12 cellular contexts compared by ENCODE assay signal in the genomic region with DNA sequence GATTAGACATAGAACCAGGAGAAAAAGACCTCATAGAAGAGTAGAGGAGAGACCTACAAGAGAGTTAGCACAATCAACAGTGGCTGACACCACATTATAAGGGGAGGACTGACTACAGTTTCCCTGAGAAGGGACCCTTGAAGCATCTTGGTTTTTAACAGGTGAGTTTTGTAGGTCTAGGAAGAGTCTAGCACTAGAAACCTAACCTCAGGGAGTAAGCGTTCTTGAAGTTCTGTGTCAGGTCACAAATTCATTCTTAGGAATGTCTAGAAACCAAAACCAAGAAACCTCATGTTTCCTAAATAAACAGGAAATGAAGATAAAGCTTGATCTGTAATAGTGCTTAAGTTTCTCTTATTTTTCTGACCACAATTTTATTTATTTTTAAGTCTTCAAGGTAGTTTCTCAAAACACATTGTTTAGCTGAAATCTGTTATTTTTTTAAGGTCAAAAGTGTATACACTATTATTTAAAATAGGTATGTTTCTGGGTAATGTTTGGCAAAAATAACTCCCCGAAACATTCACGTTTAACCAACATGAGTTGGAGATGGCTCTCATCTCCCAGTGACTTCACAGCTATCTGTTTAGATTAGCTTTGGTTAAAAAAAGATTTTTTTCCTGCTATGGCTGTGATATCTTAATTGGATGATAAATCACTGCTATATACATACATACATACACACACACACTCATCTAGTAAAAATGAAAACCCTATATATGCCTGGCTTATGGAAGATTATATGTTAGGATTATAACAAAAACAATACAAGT. TPM values are rescaled to one million over a fixed set of nuclear protein-coding genes. Genes with fewer than 3 reads are reported as not detected.
DNase-seq lines count a peak whose midpoint lies in the region; ATAC-seq and TF ChIP-seq lines count a peak whose summit lies in the region.
"Had no signal": no experiment of that assay in that cellular context is flagged by ENCODE, and none has a peak within 500 bp of the region (broad histone marks: within the 10 kb centered on the region; RNA-seq: fewer than 3 reads in every experiment).

No MANE protein-coding gene starts in this region.

- POLR2A ChIA-PET in CD4-positive, alpha-beta memory T cell (lab: Charles Lee; ENCODE audit: partially characterized antibody): interaction anchor here (0.7 to 1.4 kb wide), 7 partner anchors 9 to 372 kb away, joined by 3 to 5 read pairs (median 3); a partner anchor contains a TSS
- POLR2A ChIA-PET in naive thymus-derived CD4-positive, alpha-beta T cell (lab: Charles Lee): interaction anchor here (0.6 to 1.2 kb wide), 3 partner anchors 22 to 486 kb away, joined by 3 to 4 read pairs (median 3); no protein-coding TSS in a partner anchor

- TF ChIP-seq CTCF in cardiac fibroblast (IDR thresholded peaks at IDR 0.05; ENCODE audit: low read depth, low read length): no peak

- no peaks in the 10 kb centered on the region for H3K9me3 ChIP-seq in CD4-positive, alpha-beta memory T cell (ENCODE audit: control insufficient read depth in 1 of 2, low read length in 2 of 2)
- H3K9me3 ChIP-seq in naive thymus-derived CD4-positive, alpha-beta T cell (ENCODE audit: control insufficient read depth in 2 of 3, low read length in 3 of 3): no peaks in the 10 kb centered on the region
- H3K9me3 ChIP-seq: pancreas had no signal

- no peaks in the 10 kb centered on the region for H3K27me3 Mint-ChIP-seq in CD4-positive, alpha-beta memory T cell
- H3K27me3 Mint-ChIP-seq in naive thymus-derived CD4-positive, alpha-beta T cell: no peaks in the 10 kb centered on the region

- H3K4me3 ChIP-seq in CD4-positive, alpha-beta memory T cell (ENCODE audit: low read length in 2 of 2): no peak overlapping the region
- H3K4me3 ChIP-seq in cardiac fibroblast (replicated peaks in 1 of 2; ENCODE audit: low read depth in 2 of 2, low read length in 2 of 2): no peak overlapping the region
- H3K4me3 ChIP-seq in naive thymus-derived CD4-positive, alpha-beta T cell (ENCODE audit: low read length): no peak overlapping the region
- H3K4me3 ChIP-seq: pancreas had no signal

- peaks cover 1% of the 10 kb centered on the region for H3K36me3 ChIP-seq in CD4-positive, alpha-beta memory T cell (ENCODE audit: insufficient read depth, low read length)
- H3K36me3 ChIP-seq in naive thymus-derived CD4-positive, alpha-beta T cell (ENCODE audit: control insufficient read depth in 2 of 3, insufficient read depth in 3 of 3, low read length in 3 of 3): no peaks in the 10 kb centered on the region
- H3K36me3 ChIP-seq: pancreas had no signal

- peak overlapping the region in 6 of 7 donors; percentile 43 to 83 (median 74) for H3K27ac Mint-ChIP-seq in CD4-positive, alpha-beta memory T cell
- peak overlapping the region; percentile 19 to 89 (median 64) for H3K27ac Mint-ChIP-seq in naive thymus-derived CD4-positive, alpha-beta T cell
- H3K27ac Mint-ChIP-seq: activated T-helper 2 cell treated with anti-CD3 and anti-CD28 coated beads, Interferon-gamma antibody, Interleukin-2, Interleukin-4, amounts not matched to agents 10 μg/mL and 5 μg/mL and 100 μg/mL, durations not matched to agents 14 hours and 24 hours and 36 hours had no signal

- peak overlapping the region; percentile 67 to 88 (median 74) for H3K4me3 Mint-ChIP-seq in CD4-positive, alpha-beta memory T cell
- peak overlapping the region; percentile 46 to 73 (median 66) for H3K4me3 Mint-ChIP-seq in naive thymus-derived CD4-positive, alpha-beta T cell

- CTCF ChIA-PET in CD4-positive, alpha-beta memory T cell (lab: Charles Lee; ENCODE audit: partially characterized antibody): interaction anchor here (0.9 to 2.3 kb wide), 4 partner anchors 12 to 582 kb away, joined by 3 to 15 read pairs (median 6); no protein-coding TSS in a partner anchor
- CTCF ChIA-PET in naive thymus-derived CD4-positive, alpha-beta T cell (lab: Charles Lee): interaction anchor here (0.6 to 1.9 kb wide), 3 partner anchors 15 to 541 kb away, joined by 3 to 7 read pairs (median 4); no protein-coding TSS in a partner anchor

- DNase-seq in CD4-positive, alpha-beta memory T cell: peak in 3 of 5 donors; percentile 20 to 35 (median 24)
- peak; percentile 10 for DNase-seq in LHCN-M2 (ENCODE audit: low read depth)
- peak; percentile 36 to 61 for DNase-seq in cardiac fibroblast (ENCODE audit: low read depth in 2 of 2)
- no peak for DNase-seq in naive thymus-derived CD4-positive, alpha-beta T cell
- no peak for DNase-seq in NK-92 (lab: John Stamatoyannopoulos, UW; ENCODE audit: unreplicated experiment)
- no peak for DNase-seq in KG1 (lab: John Stamatoyannopoulos, UW)
- DNase-seq in GOT3 (lab: John Stamatoyannopoulos, UW): no peak
- no peak for DNase-seq in medulla oblongata (ENCODE audit: extremely low spot score)
- DNase-seq: DND-41, NCI-H69, pancreas had no signal

- ATAC-seq in naive thymus-derived CD4-positive, alpha-beta T cell: peak; percentile 48

- peaks cover 0 to 9% of the 10 kb centered on the region in 2 donors for H3K36me3 Mint-ChIP-seq in CD4-positive, alpha-beta memory T cell
- peaks cover 0 to 13% (median 0%) of the 10 kb centered on the region in 5 donors for H3K36me3 Mint-ChIP-seq in naive thymus-derived CD4-positive, alpha-beta T cell

- H3K4me1 ChIP-seq in CD4-positive, alpha-beta memory T cell (ENCODE audit: insufficient read depth, low read length): peaks cover 94% of the 10 kb centered on the region
- H3K4me1 ChIP-seq in naive thymus-derived CD4-positive, alpha-beta T cell (ENCODE audit: control insufficient read depth in 2 of 2, insufficient read depth in 2 of 2, low read length in 2 of 2): peaks cover 40 to 72% of the 10 kb centered on the region in 2 donors

- H3K4me1 Mint-ChIP-seq in CD4-positive, alpha-beta memory T cell: peaks cover 64 to 94% (median 80%) of the 10 kb centered on the region in 4 donors
- H3K4me1 Mint-ChIP-seq in naive thymus-derived CD4-positive, alpha-beta T cell: peaks cover 71 to 98% (median 90%) of the 10 kb centered on the region in 7 donors

- no peaks in the 10 kb centered on the region for H3K9me3 Mint-ChIP-seq in CD4-positive, alpha-beta memory T cell
- no peaks in the 10 kb centered on the region for H3K9me3 Mint-ChIP-seq in naive thymus-derived CD4-positive, alpha-beta T cell
- H3K9me3 Mint-ChIP-seq: activated T-helper 2 cell treated with anti-CD3 and anti-CD28 coated beads, Interferon-gamma antibody, Interleukin-2, Interleukin-4, amounts not matched to agents 10 μg/mL and 5 μg/mL and 100 μg/mL, durations not matched to agents 14 hours and 24 hours and 36 hours had no signal

- no peaks in the 10 kb centered on the region for H3K27me3 ChIP-seq in CD4-positive, alpha-beta memory T cell (ENCODE audit: insufficient read depth, low read length)
- H3K27me3 ChIP-seq in naive thymus-derived CD4-positive, alpha-beta T cell (ENCODE audit: control insufficient read depth in 2 of 2, insufficient read depth in 2 of 2, low read length in 2 of 2): no peaks in the 10 kb centered on the region
- H3K27me3 ChIP-seq: pancreas had no signal

- intact Hi-C loops in CD4-positive, alpha-beta memory T cell (cut with micrococcal nuclease): loop anchor here (1.0 to 5.0 kb wide), 3 partner anchors 8 to 580 kb away; a partner anchor contains a TSS
- intact Hi-C loops in naive thymus-derived CD4-positive, alpha-beta T cell (cut with micrococcal nuclease): loop anchor here in 1 of 2 donors (2.0 to 5.0 kb wide), 2 partner anchors 34 to 580 kb away; no protein-coding TSS in a partner anchor

- peak overlapping the region; percentile 34 for H3K27ac ChIP-seq in CD4-positive, alpha-beta memory T cell (ENCODE audit: low read depth, low read length)
- H3K27ac ChIP-seq in naive thymus-derived CD4-positive, alpha-beta T cell (ENCODE audit: low read depth, low read length): no peak overlapping the region
- H3K27ac ChIP-seq: pancreas had no signal

RNA-seq across cellular contexts. Expression of a gene that starts 37.1 kb away (rescaled TPM):
- total RNA-seq in CD4-positive, alpha-beta memory T cell: 100 to 1,000 TPM; 139 to 146 TPM
- 10 to 100 TPM; 41.6 to 79.8 TPM for polyA plus RNA-seq in CD4-positive, alpha-beta memory T cell
- 2.3 and 3.3 TPM in 2 replicates for total RNA-seq in LHCN-M2 (2014; rRNA removed)
- polyA plus RNA-seq in LHCN-M2 (2012): 1.0 TPM
- total RNA-seq in naive thymus-derived CD4-positive, alpha-beta T cell: 10 to 100 TPM; 54.4 to 85.4 (median 77.3) TPM
- 10 to 100 TPM; 43.0 to 55.3 TPM for polyA plus RNA-seq in naive thymus-derived CD4-positive, alpha-beta T cell

RNA-seq across cellular contexts. Expression of a gene that starts 57.0 kb away (rescaled TPM):
- total RNA-seq in CD4-positive, alpha-beta memory T cell: 1 to 10 TPM; 3.8 to 6.8 TPM
- polyA plus RNA-seq in CD4-positive, alpha-beta memory T cell: 10 to 100 TPM in 1 of 2 donors, 1 to 10 TPM in 1; 8.2 to 11.1 TPM
- total RNA-seq in LHCN-M2 (2014; rRNA removed): 19.6 and 23.3 TPM in 2 replicates
- polyA plus RNA-seq in LHCN-M2 (2012): 10.2 TPM
- 1 to 10 TPM; 3.7 to 9.7 (median 6.6) TPM for total RNA-seq in naive thymus-derived CD4-positive, alpha-beta T cell
- polyA plus RNA-seq in naive thymus-derived CD4-positive, alpha-beta T cell: 10 to 100 TPM; 11.3 to 11.4 TPM

Comparison
In these comparisons a context has a peak if more than half of its experiments do, and no peak if none do; other contexts are left out.
1. DNase-seq: peak in CD4-positive, alpha-beta memory T cell (3 of 5), LHCN-M2 (single experiment) and cardiac fibroblast (2 of 2); none in naive thymus-derived CD4-positive, alpha-beta T cell (0 of 9), NK-92 (single experiment), KG1 (single experiment), GOT3 (single experiment) and medulla oblongata (single experiment).
2. RNA of a gene that starts 37.1 kb away (total RNA-seq): 139 to 146 TPM in CD4-positive, alpha-beta memory T cell and 54.4 to 85.4 TPM in naive thymus-derived CD4-positive, alpha-beta T cell; 2.3 to 3.3 TPM in LHCN-M2; every median in the first group is over 10 times any median in the second.